21 cellular contexts compared by ENCODE assay signal in the genomic region with DNA sequence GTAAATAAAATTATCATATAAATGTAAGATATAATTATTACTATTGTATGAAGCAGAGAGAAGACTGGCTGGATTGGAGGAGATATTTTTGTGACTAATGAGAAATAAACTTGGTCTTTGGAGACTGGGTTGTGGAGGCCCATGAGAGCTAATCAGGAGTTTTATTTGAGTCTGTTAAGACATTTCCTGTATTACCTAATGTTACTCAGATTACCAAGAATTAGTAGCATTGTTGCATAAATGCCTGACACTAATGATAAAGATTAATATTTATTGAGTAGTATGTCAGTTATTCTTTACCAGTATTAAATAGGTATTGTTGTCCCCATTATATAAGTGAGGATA.
"Had no signal": no experiment of that assay in that cellular context is flagged by ENCODE, and none has a peak within 500 bp of the region (broad histone marks: within the 10 kb centered on the region; RNA-seq: fewer than 3 reads in every experiment).

No MANE protein-coding gene starts in this region.

- H3K36me3 Mint-ChIP-seq: natural killer cell treated with Interleukin-12 subunit alpha and Interleukin-12 subunit beta and Interleukin-15 and Interleukin-18, amount 100 ng/mL, for 72 hours had no signal

- H3K9me3 Mint-ChIP-seq: dendritic cell treated with granulocyte-macrophage colony-stimulating factor and Interleukin-4, amounts not matched to agents 40 ng/mL and 50 ng/mL, for 4 days; natural killer cell treated with Interleukin-12 subunit alpha and Interleukin-12 subunit beta and Interleukin-15 and Interleukin-18, amount 100 ng/mL, for 72 hours had no signal

- DNase-seq: activated CD4-positive, alpha-beta T cell treated with anti-CD3 and anti-CD28 coated beads for 4 hours; activated CD4-positive, alpha-beta T cell treated with anti-CD3 and anti-CD28 coated beads, Interleukin-2, amount 50 U/mL, for 48 hours; activated CD4-positive, CD25-positive, alpha-beta regulatory T cell; activated CD8-positive, alpha-beta memory T cell treated with anti-CD3 and anti-CD28 coated beads, Interleukin-2, amount 50 U/mL, for 48 hours; activated effector memory CD4-positive, alpha-beta T cell treated with Interleukin-2 at 50 U/mL for 16 hours; activated naive CD4-positive, alpha-beta T cell treated with anti-CD3 and anti-CD28 coated beads for 36 hours; activated T-cell treated with anti-CD3 and anti-CD28 coated beads, Interleukin-2, amount 50 U/mL, for 48 hours; effector CD4-positive, alpha-beta T cell; erythroblast; gastrocnemius medialis; hippocampal formation; ovary; right cardiac atrium; stimulated activated CD4-positive, alpha-beta T cell treated with anti-CD3 and anti-CD28 coated beads, Interleukin-12 subunit alpha, Interleukin-12 subunit beta, amount 100 ng/mL, for 4 hours; stimulated activated CD4-positive, alpha-beta T cell treated with anti-CD3 and anti-CD28 coated beads, Interleukin-4, amount 100 ng/mL, for 4 hours; stimulated activated naive CD8-positive, alpha-beta T cell treated with anti-CD3 and anti-CD28 coated beads, Interleukin-15, Interleukin-2, amounts not matched to agents 100 U/mL and 50 U/mL, for 24 hours; T-helper 1 cell; T1000; upper lobe of left lung had no signal

- H3K4me3 ChIP-seq: gastrocnemius medialis, ovary, upper lobe of left lung had no signal

- ATAC-seq: gastrocnemius medialis; natural killer cell treated with Interleukin-12 subunit alpha and Interleukin-12 subunit beta and Interleukin-15 and Interleukin-18, amount 100 ng/mL, for 72 hours; right cardiac atrium; stimulated activated naive CD8-positive, alpha-beta T cell treated with anti-CD3 and anti-CD28 coated beads, Interleukin-15, Interleukin-2, amounts not matched to agents 100 U/mL and 50 U/mL, for 24 hours had no signal

- H3K4me3 Mint-ChIP-seq: activated naive CD4-positive, alpha-beta T cell treated with anti-CD3 and anti-CD28 coated beads for 36 hours; dendritic cell treated with granulocyte-macrophage colony-stimulating factor and Interleukin-4, amounts not matched to agents 40 ng/mL and 50 ng/mL, for 4 days; natural killer cell treated with Interleukin-12 subunit alpha and Interleukin-12 subunit beta and Interleukin-15 and Interleukin-18, amount 100 ng/mL, for 72 hours had no signal

- H3K27ac Mint-ChIP-seq: activated naive CD4-positive, alpha-beta T cell treated with anti-CD3 and anti-CD28 coated beads for 36 hours; dendritic cell treated with granulocyte-macrophage colony-stimulating factor and Interleukin-4, amounts not matched to agents 40 ng/mL and 50 ng/mL, for 4 days had no signal

- H3K9me3 ChIP-seq: gastrocnemius medialis, ovary, upper lobe of left lung had no signal

- H3K27me3 Mint-ChIP-seq: dendritic cell treated with granulocyte-macrophage colony-stimulating factor and Interleukin-4, amounts not matched to agents 40 ng/mL and 50 ng/mL, for 4 days; natural killer cell treated with Interleukin-12 subunit alpha and Interleukin-12 subunit beta and Interleukin-15 and Interleukin-18, amount 100 ng/mL, for 72 hours had no signal
